In genomic region chr5:98927242-98927987, GRCh38 we compare ENCODE assay signal across 8 cellular contexts. TPM values are rescaled to one million over a fixed set of nuclear protein-coding genes. Genes with fewer than 3 reads are reported as not detected.
DNase-seq lines count a peak whose midpoint lies in the region; ATAC-seq, FAIRE-seq and TF ChIP-seq lines count a peak whose summit lies in the region.

No MANE protein-coding gene starts in this region.

- no peak for FAIRE-seq in urothelium cell line (lab: Jason Lieb, UNC)

- H3K4me3 ChIP-seq in OCI-LY7 (ENCODE audit: low read depth, low read length, poor library complexity, severe bottlenecking) (peak overlapping the region; percentile 76), prostate gland (peak overlapping the region; percentile 85 to 88)

- intact Hi-C loops in OCI-LY7 (cut with micrococcal nuclease; ENCODE audit: unreplicated experiment) (loop anchor here (10.0 kb wide), 1 partner anchor 1977 kb away; the partner anchor contains the start of gene ST8SIA4), prostate gland (cut with DNase I) (loop anchor here (5.0 kb wide), 2 partner anchors 105 to 1425 kb away; no protein-coding TSS in a partner anchor)

- peak overlapping the region; percentile 92; the same call in 1 of the 2 replicates for H2AFZ ChIP-seq in OCI-LY7 (ENCODE audit: low read length)

- peak; percentile 10 for DNase-seq in NCI-H510A treated with DMSO at 0.1 percent for 48 hours (lab: John Stamatoyannopoulos, UW)
- no peak for DNase-seq in NCI-H510A (lab: John Stamatoyannopoulos, UW)
- peak; percentile 18 for DNase-seq in OCI-LY7 (ENCODE audit: low spot score)
- DNase-seq in activated effector memory CD4-positive, alpha-beta T cell treated with Interleukin-2 at 50 U/mL for 16 hours = peak; percentile 41
- DNase-seq in germinal center (ENCODE audit: low spot score) = peak; percentile 24
- DNase-seq in prostate gland (ENCODE audit: low spot score) = peak; percentile 78
- DNase-seq in urothelium cell line (ENCODE audit: low spot score) = peak; percentile 40

- peak overlapping the region; percentile 87 for H3K4me2 ChIP-seq in OCI-LY7 (ENCODE audit: low read length)

- H3K36me3 ChIP-seq in OCI-LY7 (ENCODE audit: insufficient read depth, low read length) (no peaks in the 10 kb centered on the region), prostate gland (no peaks in the 10 kb centered on the region)

- peaks cover 31% of the 10 kb centered on the region for H4K20me1 ChIP-seq in OCI-LY7 (ENCODE audit: insufficient read depth, low read length)

- H3K27me3 ChIP-seq in prostate gland (replicated peaks; ENCODE audit: insufficient read depth) = no peaks in the 10 kb centered on the region

- H3K79me2 ChIP-seq in OCI-LY7 (ENCODE audit: insufficient read depth, low read depth, low read length) = no peaks in the 10 kb centered on the region

- peak; percentile 88 for TF ChIP-seq POLR2A in prostate gland (IDR thresholded peaks at IDR 0.05)

- no peaks in the 10 kb centered on the region for H3K9me2 ChIP-seq in OCI-LY7 (ENCODE audit: insufficient read depth, low read length)

- CTCF ChIA-PET in OCI-LY7 (lab: Charles Lee; ENCODE audit: unreplicated experiment) = no interaction called here

- H3K4me1 ChIP-seq in OCI-LY7 (ENCODE audit: insufficient read depth, low read length, poor library complexity, severe bottlenecking) (peaks cover 4% of the 10 kb centered on the region), prostate gland (replicated peaks) (peaks cover 5% of the 10 kb centered on the region)

- under 1% methylated on average over 14 of the region's 14 CpGs for WGBS in prostate gland

- H3K9me3 ChIP-seq in OCI-LY7 (ENCODE audit: low read length) (no peaks in the 10 kb centered on the region), prostate gland (no peaks in the 10 kb centered on the region)

- no peak overlapping the region for H3K27ac ChIP-seq in OCI-LY7 (ENCODE audit: low read depth, low read length, poor library complexity, severe bottlenecking)
- H3K27ac ChIP-seq in prostate gland = peak overlapping the region; percentile 97 to 100

- no TSS peak for BruUV-seq in OCI-LY7 (replicated peaks; lab: Mats Ljungman, UMichigan)

- peak; percentile 31 for ATAC-seq in HG02885 (IDR thresholded peaks at IDR 0.05; ENCODE audit: poor library complexity, unreplicated experiment)

- TF ChIP-seq CTCF in OCI-LY7 (conservative IDR thresholded peaks at IDR 0.05; ENCODE audit: low read length) = no peak
- no peak for TF ChIP-seq CTCF in prostate gland (IDR thresholded peaks at IDR 0.05)

- POLR2A ChIA-PET in OCI-LY7 (lab: Charles Lee) = no interaction called here

RNA-seq across cellular contexts. Expression of gene CHD1, which starts 1.4 kb away (rescaled TPM):
- total RNA-seq in OCI-LY7 (2014; rRNA removed; shearing (Covaris generic)) = 10.3 and 23.3 TPM in 2 replicates
- 8.3 and 8.7 TPM in 2 replicates for total RNA-seq in OCI-LY7 (2022)
- 10 to 100 TPM; 38.5 to 52.9 TPM for total RNA-seq in prostate gland
